Comparison of ENCODE assay signal across 8 cellular contexts in genomic region chr2:75200140-75200985, GRCh38. TPM values are rescaled to one million over a fixed set of nuclear protein-coding genes. Genes with fewer than 3 reads are reported as not detected.
DNase-seq lines count a peak whose midpoint lies in the region; ATAC-seq, FAIRE-seq and TF ChIP-seq lines count a peak whose summit lies in the region.

No MANE protein-coding gene starts in this region.

- H3K27me3 ChIP-seq in parathyroid adenoma (ENCODE audit: control insufficient read depth, insufficient read depth, low read length) = peaks cover 7% of the 10 kb centered on the region

- H3K79me2 ChIP-seq in parathyroid adenoma = no peaks in the 10 kb centered on the region

- no peaks in the 10 kb centered on the region for H3K36me3 Mint-ChIP-seq in activated T-cell treated with anti-CD3 and anti-CD28 coated beads, Interleukin-2, amount 50 U/mL, for 72 hours (ENCODE audit: insufficient read depth in 2 of 2)

- H3K4me2 ChIP-seq in parathyroid adenoma (ENCODE audit: low read length) = peak overlapping the region; percentile 82

- H3K9ac ChIP-seq in parathyroid adenoma = no peak overlapping the region

- no peaks in the 10 kb centered on the region for H3K9me3 ChIP-seq in parathyroid adenoma (ENCODE audit: control insufficient read depth, low read length)

- ATAC-seq in activated T-cell treated with anti-CD3 and anti-CD28 coated beads, Interleukin-2, amount 50 U/mL, for 72 hours (replicated peaks in 1 of 2) = peak; percentile 33 to 55
- no peak for ATAC-seq in GM21526 (IDR thresholded peaks at IDR 0.05; ENCODE audit: low FRiP score, unreplicated experiment)

- TF ChIP-seq CTCF in parathyroid adenoma (IDR thresholded peaks at IDR 0.05) = no peak

- H3K27ac ChIP-seq in parathyroid adenoma = no peak overlapping the region

- no peaks in the 10 kb centered on the region for H3K36me3 ChIP-seq in parathyroid adenoma (ENCODE audit: control insufficient read depth, insufficient read depth, low read length)

- H3K4me1 ChIP-seq in parathyroid adenoma = no peaks in the 10 kb centered on the region

- peak overlapping the region; percentile 34 for H3K4me3 ChIP-seq in parathyroid adenoma (ENCODE audit: low read depth, low read length)

- peaks cover 12% of the 10 kb centered on the region for H3K4me1 Mint-ChIP-seq in activated T-cell treated with anti-CD3 and anti-CD28 coated beads, Interleukin-2, amount 50 U/mL, for 72 hours (ENCODE audit: low read depth)

- FAIRE-seq in HTR-8/SVneo (lab: Jason Lieb, UNC) = no peak

- H3K4me3 Mint-ChIP-seq in activated T-cell treated with anti-CD3 and anti-CD28 coated beads, Interleukin-2, amount 50 U/mL, for 72 hours = peak overlapping the region; percentile 69 to 80

- no peak overlapping the region for H3K27ac Mint-ChIP-seq in activated T-cell treated with anti-CD3 and anti-CD28 coated beads, Interleukin-2, amount 50 U/mL, for 72 hours

- intact Hi-C loops in cardiac septum (cut with DNase I) = no loop called here

- peak; percentile 65 for DNase-seq in Daoy (ENCODE audit: low read depth)
- peak; percentile 20 for DNase-seq in HTR-8/SVneo (ENCODE audit: insufficient read length, low spot score)
- DNase-seq in activated T-cell treated with anti-CD3 and anti-CD28 coated beads, Interleukin-2, amount 50 U/mL, for 72 hours = peak in 1 of 2 donors; percentile 9
- DNase-seq in cardiac septum (ENCODE audit: low spot score) = peak; percentile 82
- no peak for DNase-seq in GOT3 (lab: John Stamatoyannopoulos, UW)
- DNase-seq in activated gamma-delta T cell treated with Interleukin-2 at 50 U/mL for 16 hours = no peak

- peaks cover 66% of the 10 kb centered on the region for H3K27me3 Mint-ChIP-seq in activated T-cell treated with anti-CD3 and anti-CD28 coated beads, Interleukin-2, amount 50 U/mL, for 72 hours (ENCODE audit: low read depth)

- H2AFZ ChIP-seq in parathyroid adenoma = peak overlapping the region; percentile 25

- H3K9me3 Mint-ChIP-seq in activated T-cell treated with anti-CD3 and anti-CD28 coated beads, Interleukin-2, amount 50 U/mL, for 72 hours = no peaks in the 10 kb centered on the region

RNA-seq across cellular contexts. Expression of gene TACR1, which starts 1.0 kb away (rescaled TPM):
- not detected in 2 replicates for total RNA-seq in Daoy (2014; rRNA removed; shearing (Covaris generic))
- total RNA-seq in activated T-cell treated with anti-CD3 and anti-CD28 coated beads, Interleukin-2, amount 50 U/mL, for 72 hours = not detected
- not detected for total RNA-seq in cardiac septum

Comparison
In these comparisons a context has a peak if more than half of its experiments do, and no peak if none do; other contexts are left out.
1. DNase-seq: peak in Daoy (single experiment), HTR-8/SVneo (single experiment) and cardiac septum (single experiment); none in GOT3 (single experiment) and activated gamma-delta T cell treated with Interleukin-2 at 50 U/mL for 16 hours (single experiment).